ENCODE assay signal across 24 cellular contexts in the genomic region with DNA sequence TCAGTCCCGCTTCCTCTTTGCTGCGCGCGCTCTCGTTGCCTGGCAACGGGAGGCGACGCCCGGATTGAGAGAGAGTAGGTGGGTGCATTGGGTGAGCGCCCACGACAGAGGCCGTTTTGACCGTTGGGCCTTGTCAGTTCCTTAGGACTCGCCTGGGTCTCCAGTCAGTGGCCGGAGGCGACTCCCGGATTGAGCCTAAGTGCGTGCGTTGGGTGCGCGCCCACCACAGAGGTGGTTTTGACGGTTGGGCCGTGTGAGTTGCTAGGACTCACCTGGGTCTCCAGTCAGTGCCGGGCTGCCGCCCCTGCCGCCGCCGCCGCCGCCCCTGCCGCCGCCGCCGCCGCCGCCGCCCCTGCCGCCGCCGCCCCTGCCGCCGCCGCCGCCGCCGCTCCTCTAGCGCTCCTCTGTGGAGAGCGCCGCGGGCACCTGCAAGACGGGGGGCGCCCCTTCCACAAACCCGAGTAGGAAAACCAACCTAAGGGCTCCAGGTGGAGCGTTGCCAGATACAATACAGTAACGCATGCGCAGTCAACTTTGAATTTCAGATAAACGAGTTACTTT. TPM values are rescaled to one million over a fixed set of nuclear protein-coding genes. Genes with fewer than 3 reads are reported as not detected.
A peak's percentile ranks its signal among the peaks of the same experiment; 100 is the strongest.
DNase-seq lines count a peak whose midpoint lies in the region; TF ChIP-seq lines count a peak whose summit lies in the region.
"Had no signal": no experiment of that assay in that cellular context is flagged by ENCODE, and none has a peak within 500 bp of the region (broad histone marks: within the 10 kb centered on the region; RNA-seq: fewer than 3 reads in every experiment).

No MANE protein-coding gene starts in this region.

- no peak overlapping the region for H3K4me2 ChIP-seq in OCI-LY7 (ENCODE audit: low read length)
- H3K4me2 ChIP-seq: KMS-11 had no signal

- no peaks in the 10 kb centered on the region for H4K20me1 ChIP-seq in OCI-LY7 (ENCODE audit: insufficient read depth, low read length)

- H3K4me3 Mint-ChIP-seq in glutamatergic neuron (ENCODE audit: unreplicated experiment) = peak overlapping the region; percentile 82
- H3K4me3 Mint-ChIP-seq: activated CD4-positive, alpha-beta T cell treated with anti-CD3 and anti-CD28 coated beads, Interleukin-2, amount 10 ng/mL, durations not matched to agents 24 days and 14 days; CD8-positive, alpha-beta T cell had no signal

- DNase-seq in D341Med (ENCODE audit: low spot score) = peak; percentile 30
- peak; percentile 14 for DNase-seq in MV-4-11 (lab: John Stamatoyannopoulos, UW)
- DNase-seq in glutamatergic neuron = peak; percentile 31
- no peak for DNase-seq in activated effector memory CD4-positive, alpha-beta T cell treated with Interleukin-2 at 50 U/mL for 16 hours
- DNase-seq in NK-92 treated with Interleukin-12 subunit alpha and Interleukin-12 subunit beta, amount 100 ng/mL, for 24 hours (lab: John Stamatoyannopoulos, UW) = no peak
- DNase-seq in OCI-LY7 (ENCODE audit: low spot score) = no peak
- no peak for DNase-seq in NCI-H1048 (lab: John Stamatoyannopoulos, UW)
- DNase-seq: activated CD4-positive, alpha-beta T cell treated with anti-CD3 and anti-CD28 coated beads, Interleukin-2, amount 10 ng/mL, durations not matched to agents 24 days and 14 days; activated CD8-positive, alpha-beta memory T cell treated with anti-CD3 and anti-CD28 coated beads, Interleukin-2, amount 50 U/mL, for 48 hours; activated gamma-delta T cell; CD8-positive, alpha-beta T cell; dorsolateral prefrontal cortex; NCI-H1092; NCI-H2081; stimulated activated CD4-positive, alpha-beta T cell treated with anti-CD3 and anti-CD28 coated beads, Interleukin-2, amount 100 ng/mL, for 48 hours had no signal

- no TSS peak for BruUV-seq in OCI-LY7 (replicated peaks; lab: Mats Ljungman, UMichigan)

- H3K36me3 Mint-ChIP-seq in glutamatergic neuron (ENCODE audit: unreplicated experiment) = no peaks in the 10 kb centered on the region
- H3K36me3 Mint-ChIP-seq: CD8-positive, alpha-beta T cell had no signal

- H3K4me1 ChIP-seq in neuron (ENCODE audit: insufficient read depth, low read length) = no peaks in the 10 kb centered on the region
- no peaks in the 10 kb centered on the region for H3K4me1 ChIP-seq in OCI-LY7 (ENCODE audit: insufficient read depth, low read length, poor library complexity, severe bottlenecking)
- H3K4me1 ChIP-seq: adrenal gland, gastroesophageal sphincter had no signal

- no peaks in the 10 kb centered on the region for H3K9me3 Mint-ChIP-seq in glutamatergic neuron (ENCODE audit: unreplicated experiment)
- H3K9me3 Mint-ChIP-seq: activated CD4-positive, alpha-beta T cell treated with anti-CD3 and anti-CD28 coated beads, Interleukin-2, amount 10 ng/mL, durations not matched to agents 24 days and 14 days; CD8-positive, alpha-beta T cell had no signal

- H2AFZ ChIP-seq in neuron (ENCODE audit: low read depth, low read length) (no peak overlapping the region), OCI-LY7 (ENCODE audit: low read length) (no peak overlapping the region)

- no peaks in the 10 kb centered on the region for H3K79me2 ChIP-seq in OCI-LY7 (ENCODE audit: insufficient read depth, low read depth, low read length)

- H3K4me3 ChIP-seq in neuron (ENCODE audit: low read length) = peak overlapping the region; percentile 45
- H3K4me3 ChIP-seq in OCI-LY7 (ENCODE audit: low read depth, low read length, poor library complexity, severe bottlenecking) = no peak overlapping the region
- H3K4me3 ChIP-seq: adrenal gland, gastroesophageal sphincter had no signal

- no peak overlapping the region for H3K27ac Mint-ChIP-seq in glutamatergic neuron (ENCODE audit: unreplicated experiment)
- H3K27ac Mint-ChIP-seq: activated CD4-positive, alpha-beta T cell treated with anti-CD3 and anti-CD28 coated beads, Interleukin-2, amount 10 ng/mL, durations not matched to agents 24 days and 14 days; CD8-positive, alpha-beta T cell had no signal

- intact Hi-C loops in OCI-LY7 (cut with micrococcal nuclease; ENCODE audit: unreplicated experiment) = no loop called here

- no peak overlapping the region for H3K27ac ChIP-seq in OCI-LY7 (ENCODE audit: low read depth, low read length, poor library complexity, severe bottlenecking)
- H3K27ac ChIP-seq: adrenal gland, dorsolateral prefrontal cortex, gastroesophageal sphincter, KMS-11 had no signal

- POLR2A ChIA-PET in OCI-LY7 (lab: Charles Lee) = no interaction called here

- no peaks in the 10 kb centered on the region for H3K9me2 ChIP-seq in OCI-LY7 (ENCODE audit: insufficient read depth, low read length)

- H3K4me1 Mint-ChIP-seq in glutamatergic neuron (ENCODE audit: low read depth, unreplicated experiment) = no peaks in the 10 kb centered on the region
- H3K4me1 Mint-ChIP-seq: activated CD4-positive, alpha-beta T cell treated with anti-CD3 and anti-CD28 coated beads, Interleukin-2, amount 10 ng/mL, durations not matched to agents 24 days and 14 days had no signal

- CTCF ChIA-PET in OCI-LY7 (lab: Charles Lee; ENCODE audit: unreplicated experiment) = no interaction called here

- H3K27me3 ChIP-seq in neuron (ENCODE audit: insufficient read depth, low read length) = peaks cover 19% of the 10 kb centered on the region
- H3K27me3 ChIP-seq: adrenal gland, dorsolateral prefrontal cortex had no signal

- peaks cover 4% of the 10 kb centered on the region for H3K27me3 Mint-ChIP-seq in glutamatergic neuron (ENCODE audit: unreplicated experiment)

- H3K36me3 ChIP-seq in neuron (ENCODE audit: insufficient read depth, low read length) = no peaks in the 10 kb centered on the region
- no peaks in the 10 kb centered on the region for H3K36me3 ChIP-seq in OCI-LY7 (ENCODE audit: insufficient read depth, low read length)
- H3K36me3 ChIP-seq: adrenal gland, gastroesophageal sphincter had no signal

- H3K9me3 ChIP-seq in neuron (ENCODE audit: low read length) (peaks cover 3% of the 10 kb centered on the region), OCI-LY7 (ENCODE audit: low read length) (no peaks in the 10 kb centered on the region)
- H3K9me3 ChIP-seq: adrenal gland, gastroesophageal sphincter had no signal

- TF ChIP-seq CTCF in glutamatergic neuron (IDR thresholded peaks at IDR 0.05; ENCODE audit: partially characterized antibody, unreplicated experiment) (no peak), OCI-LY7 (conservative IDR thresholded peaks at IDR 0.05; ENCODE audit: low read length) (no peak)

RNA-seq across cellular contexts. Expression of a gene that starts 37.2 kb away (rescaled TPM):
- total RNA-seq in glutamatergic neuron (ENCODE audit: unreplicated experiment) (not detected), OCI-LY7 (2022) (not detected in 2 replicates)
- total RNA-seq in OCI-LY7 (2014; rRNA removed; shearing (Covaris generic)) = not detected in 2 replicates
- total RNA-seq: activated CD4-positive, alpha-beta T cell treated with anti-CD3 and anti-CD28 coated beads, Interleukin-2, amount 10 ng/mL, durations not matched to agents 24 days and 14 days; adrenal gland; cardiac septum; CD8-positive, alpha-beta T cell; dorsolateral prefrontal cortex; esophagus mucosa; gastroesophageal sphincter; lower leg skin; NCI-H460; skeletal muscle tissue had no signal

Comparison
In these comparisons a context has a peak if more than half of its experiments do, and no peak if none do; other contexts are left out.
1. DNase-seq: peak in D341Med (single experiment), MV-4-11 (single experiment) and glutamatergic neuron (single experiment); none in activated effector memory CD4-positive, alpha-beta T cell treated with Interleukin-2 at 50 U/mL for 16 hours (single experiment), NK-92 treated with Interleukin-12 subunit alpha and Interleukin-12 subunit beta, amount 100 ng/mL, for 24 hours (single experiment), OCI-LY7 (single experiment) and NCI-H1048 (single experiment).